In the genomic region with DNA sequence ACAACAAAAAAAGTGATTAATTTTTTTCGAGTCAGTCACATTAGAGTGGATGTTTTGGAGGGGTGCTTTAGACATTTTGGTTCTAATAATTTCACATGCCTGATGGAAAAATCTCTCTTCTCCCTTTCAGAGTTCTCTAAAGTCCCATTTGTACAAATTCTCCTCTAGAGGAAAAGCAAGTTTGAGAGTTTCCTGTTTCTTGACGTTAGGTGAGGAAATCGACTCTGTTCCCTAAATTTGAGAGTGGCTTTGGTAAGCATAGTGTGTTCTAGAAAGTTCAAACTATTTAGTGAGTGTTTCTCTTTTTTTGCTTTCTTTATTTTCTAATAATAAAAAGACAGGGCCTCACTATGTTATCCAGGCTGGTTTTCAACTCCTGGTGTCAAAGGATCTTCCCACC, we compare ENCODE assay signal across 1 cellular context.
TF ChIP-seq lines count a peak whose summit lies in the region.

No MANE protein-coding gene starts in this region.

TF ChIP-seq in K562, 482 proteins besides CTCF, POLR2A, EP300 and RAD21 (continued from another document):
- TF ChIP-seq, protein P1, sequence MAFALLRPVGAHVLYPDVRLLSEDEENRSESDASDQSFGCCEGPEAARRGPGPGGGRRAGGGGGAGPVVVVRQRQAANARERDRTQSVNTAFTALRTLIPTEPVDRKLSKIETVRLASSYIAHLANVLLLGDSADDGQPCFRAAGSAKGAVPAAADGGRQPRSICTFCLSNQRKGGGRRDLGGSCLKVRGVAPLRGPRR (CRISPR knock-in tag; IDR thresholded peaks at IDR 0.05), result no peak
- TF ChIP-seq KDM1A (IDR thresholded peaks at IDR 0.05) (no peak), TAL1 (IDR thresholded peaks at IDR 0.05) (no peak), KDM4B (IDR thresholded peaks at IDR 0.05; ENCODE audit: borderline replicate concordance in 2 of 2, low read depth in 1 of 2) (no peak), SP1 (CRISPR knock-in tag; IDR thresholded peaks at IDR 0.05) (no peak)
- TF ChIP-seq, protein P2, sequence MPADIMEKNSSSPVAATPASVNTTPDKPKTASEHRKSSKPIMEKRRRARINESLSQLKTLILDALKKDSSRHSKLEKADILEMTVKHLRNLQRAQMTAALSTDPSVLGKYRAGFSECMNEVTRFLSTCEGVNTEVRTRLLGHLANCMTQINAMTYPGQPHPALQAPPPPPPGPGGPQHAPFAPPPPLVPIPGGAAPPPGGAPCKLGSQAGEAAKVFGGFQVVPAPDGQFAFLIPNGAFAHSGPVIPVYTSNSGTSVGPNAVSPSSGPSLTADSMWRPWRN (IDR thresholded peaks at IDR 0.05; ENCODE audit: low read depth), result no peak
- TF ChIP-seq, protein P3, sequence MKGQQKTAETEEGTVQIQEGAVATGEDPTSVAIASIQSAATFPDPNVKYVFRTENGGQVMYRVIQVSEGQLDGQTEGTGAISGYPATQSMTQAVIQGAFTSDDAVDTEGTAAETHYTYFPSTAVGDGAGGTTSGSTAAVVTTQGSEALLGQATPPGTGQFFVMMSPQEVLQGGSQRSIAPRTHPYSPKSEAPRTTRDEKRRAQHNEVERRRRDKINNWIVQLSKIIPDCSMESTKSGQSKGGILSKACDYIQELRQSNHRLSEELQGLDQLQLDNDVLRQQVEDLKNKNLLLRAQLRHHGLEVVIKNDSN (CRISPR knock-in tag; IDR thresholded peaks at IDR 0.05), result no peak
- TF ChIP-seq, protein P4, sequence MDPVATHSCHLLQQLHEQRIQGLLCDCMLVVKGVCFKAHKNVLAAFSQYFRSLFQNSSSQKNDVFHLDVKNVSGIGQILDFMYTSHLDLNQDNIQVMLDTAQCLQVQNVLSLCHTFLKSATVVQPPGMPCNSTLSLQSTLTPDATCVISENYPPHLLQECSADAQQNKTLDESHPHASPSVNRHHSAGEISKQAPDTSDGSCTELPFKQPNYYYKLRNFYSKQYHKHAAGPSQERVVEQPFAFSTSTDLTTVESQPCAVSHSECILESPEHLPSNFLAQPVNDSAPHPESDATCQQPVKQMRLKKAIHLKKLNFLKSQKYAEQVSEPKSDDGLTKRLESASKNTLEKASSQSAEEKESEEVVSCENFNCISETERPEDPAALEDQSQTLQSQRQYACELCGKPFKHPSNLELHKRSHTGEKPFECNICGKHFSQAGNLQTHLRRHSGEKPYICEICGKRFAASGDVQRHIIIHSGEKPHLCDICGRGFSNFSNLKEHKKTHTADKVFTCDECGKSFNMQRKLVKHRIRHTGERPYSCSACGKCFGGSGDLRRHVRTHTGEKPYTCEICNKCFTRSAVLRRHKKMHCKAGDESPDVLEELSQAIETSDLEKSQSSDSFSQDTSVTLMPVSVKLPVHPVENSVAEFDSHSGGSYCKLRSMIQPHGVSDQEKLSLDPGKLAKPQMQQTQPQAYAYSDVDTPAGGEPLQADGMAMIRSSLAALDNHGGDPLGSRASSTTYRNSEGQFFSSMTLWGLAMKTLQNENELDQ (CRISPR knock-in tag; IDR thresholded peaks at IDR 0.05; ENCODE audit: borderline replicate concordance), result no peak
